In genomic region chr6:98824907-98825601, GRCh38 we compare ENCODE assay signal across 13 cellular contexts. TPM values are rescaled to one million over a fixed set of nuclear protein-coding genes. Genes with fewer than 3 reads are reported as not detected.
DNase-seq lines count a peak whose midpoint lies in the region; ATAC-seq, FAIRE-seq and TF ChIP-seq lines count a peak whose summit lies in the region.
"Had no signal": no experiment of that assay in that cellular context is flagged by ENCODE, and none has a peak within 500 bp of the region (broad histone marks: within the 10 kb centered on the region; RNA-seq: fewer than 3 reads in every experiment).

No MANE protein-coding gene starts in this region.

- H3K4me3 ChIP-seq in SK-N-MC (peak overlapping the region; percentile 70), neural progenitor cell (peak overlapping the region; percentile 69)

- peak overlapping the region; percentile 77 for H2AFZ ChIP-seq in neural progenitor cell (replicated peaks)

- DNase-seq in SK-N-MC (ENCODE audit: low read depth, low spot score) (no peak), endothelial cell (ENCODE audit: low spot score) (no peak), neural progenitor cell (ENCODE audit: low spot score) (peak; percentile 62), urothelium cell line (ENCODE audit: low spot score) (no peak), GM12892 (ENCODE audit: insufficient read length) (no peak), SW480 (ENCODE audit: low spot score) (no peak)
- DNase-seq: activated gamma-delta T cell treated with Interleukin-2 at 50 U/mL for 16 hours; CD8-positive, alpha-beta T cell; HCEC 1CT had no signal

- TF ChIP-seq CTCF in endothelial cell (IDR thresholded peaks at IDR 0.05; ENCODE audit: unreplicated experiment) = no peak
- no peak for TF ChIP-seq CTCF in neural progenitor cell (IDR thresholded peaks at IDR 0.05)

- peaks cover 48% of the 10 kb centered on the region for H3F3A ChIP-seq in neural progenitor cell (ENCODE audit: low read depth)

- H3K27ac ChIP-seq in SK-N-MC (peak overlapping the region; percentile 80), neural progenitor cell (no peak overlapping the region)
- H3K27ac ChIP-seq: gastroesophageal sphincter had no signal

- no peaks in the 10 kb centered on the region for H3K9me3 ChIP-seq in ES-I3 (ENCODE audit: control insufficient read depth, insufficient read depth, low read length)
- H3K9me3 ChIP-seq in SK-N-MC (ENCODE audit: low read depth, low read length) = no peaks in the 10 kb centered on the region
- no peaks in the 10 kb centered on the region for H3K9me3 ChIP-seq in neural progenitor cell (ENCODE audit: low read depth)
- H3K9me3 ChIP-seq: gastroesophageal sphincter had no signal

- H3K27ac Mint-ChIP-seq in endothelial cell (ENCODE audit: unreplicated experiment) (no peak overlapping the region), neural progenitor cell (peak overlapping the region; percentile 100)
- H3K27ac Mint-ChIP-seq: CD8-positive, alpha-beta T cell had no signal

- no peak for FAIRE-seq in urothelium cell line (lab: Jason Lieb, UNC)
- FAIRE-seq in GM12892 (lab: Jason Lieb, UNC) = no peak

- TF ChIP-seq POLR2A in GM12892 (IDR thresholded peaks at IDR 0.05; ENCODE audit: low read depth, low read length) = no peak

- H3K9ac ChIP-seq in ES-I3 (ENCODE audit: low read depth, low read length) (peak overlapping the region; percentile 61; the same call in 1 of the 2 replicates), SK-N-MC (ENCODE audit: insufficient read length) (peak overlapping the region; percentile 61), neural progenitor cell (no peak overlapping the region)

- H3K27me3 ChIP-seq in neural progenitor cell = peaks cover 100% of the 10 kb centered on the region

- no peaks in the 10 kb centered on the region for H3K79me2 ChIP-seq in neural progenitor cell (ENCODE audit: low read depth)

- H3K9me3 Mint-ChIP-seq in endothelial cell (ENCODE audit: unreplicated experiment) (no peaks in the 10 kb centered on the region), neural progenitor cell (no peaks in the 10 kb centered on the region)
- H3K9me3 Mint-ChIP-seq: CD8-positive, alpha-beta T cell had no signal

- H3K4me2 ChIP-seq in neural progenitor cell = peak overlapping the region; percentile 98

- ATAC-seq in HG03108 (IDR thresholded peaks at IDR 0.05; ENCODE audit: unreplicated experiment) = no peak
- ATAC-seq: CD8-positive, alpha-beta T cell; gastroesophageal sphincter had no signal

- H3K4me1 ChIP-seq in ES-I3 (ENCODE audit: insufficient read depth, low read length) (no peaks in the 10 kb centered on the region), neural progenitor cell (peaks cover 45% of the 10 kb centered on the region)

- H3K36me3 ChIP-seq in ES-I3 (ENCODE audit: insufficient read depth, low read length) (no peaks in the 10 kb centered on the region), SK-N-MC (ENCODE audit: insufficient read depth, low read length) (no peaks in the 10 kb centered on the region), neural progenitor cell (no peaks in the 10 kb centered on the region)
- H3K36me3 ChIP-seq: gastroesophageal sphincter had no signal

- H3K4me3 Mint-ChIP-seq in endothelial cell (ENCODE audit: unreplicated experiment) (peak overlapping the region; percentile 89), neural progenitor cell (peak overlapping the region; percentile 98)
- H3K4me3 Mint-ChIP-seq: CD8-positive, alpha-beta T cell had no signal

- H3K36me3 Mint-ChIP-seq in endothelial cell (ENCODE audit: low read depth, unreplicated experiment) = no peaks in the 10 kb centered on the region
- no peaks in the 10 kb centered on the region for H3K36me3 Mint-ChIP-seq in neural progenitor cell
- H3K36me3 Mint-ChIP-seq: CD8-positive, alpha-beta T cell had no signal

- H3K4me1 Mint-ChIP-seq in endothelial cell (ENCODE audit: unreplicated experiment) = peaks cover 25% of the 10 kb centered on the region
- peaks cover 52% of the 10 kb centered on the region for H3K4me1 Mint-ChIP-seq in neural progenitor cell

- peaks cover 23% of the 10 kb centered on the region for H4K20me1 ChIP-seq in neural progenitor cell (ENCODE audit: low read depth)

- H3K27me3 Mint-ChIP-seq in endothelial cell (ENCODE audit: unreplicated experiment) (peaks cover 21% of the 10 kb centered on the region), neural progenitor cell (ENCODE audit: insufficient read depth, low read depth) (peaks cover 5% of the 10 kb centered on the region)

RNA-seq across cellular contexts. Expression of gene POU3F2, which starts 9.3 kb away (rescaled TPM):
- total RNA-seq in endothelial cell (ENCODE audit: unreplicated experiment) = 0.08 TPM
- total RNA-seq in neural progenitor cell (ENCODE audit: low replicate concordance) = 8.8 and 12.2 TPM in 2 replicates
- not detected for polyA plus RNA-seq in GM12892 (2012; ENCODE audit: missing spikeins)
- total RNA-seq: CD8-positive, alpha-beta T cell; LHCN-M2 had no signal
